8 cellular contexts compared by ENCODE assay signal in genomic region chr2:106582431-106583143, GRCh38.
DNase-seq lines count a peak whose midpoint lies in the region; ATAC-seq and TF ChIP-seq lines count a peak whose summit lies in the region.

No MANE protein-coding gene starts in this region.

- no peak overlapping the region for H3K9ac ChIP-seq in duodenal mucosa (ENCODE audit: low read depth in 1 of 2, low read length in 2 of 2)

- H3K9me3 Mint-ChIP-seq in activated CD4-positive, alpha-beta T cell treated with anti-CD3 and anti-CD28 coated beads, Interleukin-2, amount 10 ng/mL, durations not matched to agents 24 days and 14 days, result no peaks in the 10 kb centered on the region

- H3K36me3 ChIP-seq in duodenal mucosa (ENCODE audit: control insufficient read depth in 1 of 2, insufficient read depth in 2 of 2, low read length in 2 of 2) (no peaks in the 10 kb centered on the region), lower lobe of right lung (no peaks in the 10 kb centered on the region)

- H3K4me3 ChIP-seq in duodenal mucosa (ENCODE audit: low read depth in 1 of 2, low read length in 2 of 2) (peak overlapping the region; percentile 63 to 66), lower lobe of right lung (peak overlapping the region; percentile 34)

- no peaks in the 10 kb centered on the region for H3K36me3 Mint-ChIP-seq in activated CD4-positive, alpha-beta T cell treated with anti-CD3 and anti-CD28 coated beads, Interleukin-2, amount 10 ng/mL, durations not matched to agents 24 days and 14 days (ENCODE audit: low read depth)

- no peak overlapping the region for H3K27ac ChIP-seq in duodenal mucosa (ENCODE audit: low read depth, low read length)
- H3K27ac ChIP-seq in lower lobe of right lung, result no peak overlapping the region

- peaks cover 15% of the 10 kb centered on the region for H3K4me1 Mint-ChIP-seq in activated CD4-positive, alpha-beta T cell treated with anti-CD3 and anti-CD28 coated beads, Interleukin-2, amount 10 ng/mL, durations not matched to agents 24 days and 14 days

- ATAC-seq in GM18907 (IDR thresholded peaks at IDR 0.05; ENCODE audit: unreplicated experiment) (peak; percentile 80), HG03196 (IDR thresholded peaks at IDR 0.05; ENCODE audit: unreplicated experiment) (peak; percentile 72), lower lobe of right lung (peak; percentile 87 to 90)

- intact Hi-C loops in activated CD4-positive, alpha-beta T cell treated with anti-CD3 and anti-CD28 coated beads, Interleukin-2, amount 10 ng/mL, durations not matched to agents 24 days and 14 days (cut with micrococcal nuclease), result loop anchor here (5.0 kb wide), 1 partner anchor 480 kb away; no protein-coding TSS in a partner anchor
- intact Hi-C loops in lower lobe of right lung (cut with DNase I), result no loop called here

- peaks cover 9 to 35% of the 10 kb centered on the region in 2 donors for H3K27me3 ChIP-seq in duodenal mucosa (ENCODE audit: control insufficient read depth in 1 of 2, insufficient read depth in 2 of 2, low read length in 2 of 2)
- peaks cover 32% of the 10 kb centered on the region for H3K27me3 ChIP-seq in lower lobe of right lung (ENCODE audit: low read depth)

- H3K9me3 ChIP-seq in duodenal mucosa (ENCODE audit: control insufficient read depth in 1 of 2, low read length in 2 of 2) (no peaks in the 10 kb centered on the region), lower lobe of right lung (no peaks in the 10 kb centered on the region)

- peak overlapping the region; percentile 1 for H3K27ac Mint-ChIP-seq in activated CD4-positive, alpha-beta T cell treated with anti-CD3 and anti-CD28 coated beads, Interleukin-2, amount 10 ng/mL, durations not matched to agents 24 days and 14 days

- H3K4me1 ChIP-seq in duodenal mucosa (ENCODE audit: control insufficient read depth in 1 of 2, insufficient read depth in 2 of 2, low read length in 2 of 2), result peaks cover 6 to 11% of the 10 kb centered on the region in 2 donors
- peaks cover 8% of the 10 kb centered on the region for H3K4me1 ChIP-seq in lower lobe of right lung

- peak; percentile 94 for DNase-seq in AG20443 (ENCODE audit: low spot score)
- DNase-seq in NCI-H460 (ENCODE audit: extremely low read depth, low read depth), result peak; percentile 87
- DNase-seq in activated CD4-positive, alpha-beta T cell treated with anti-CD3 and anti-CD28 coated beads, Interleukin-2, amount 10 ng/mL, durations not matched to agents 24 days and 14 days, result peak; percentile 87
- peak; percentile 65 for DNase-seq in lower lobe of right lung
- peak; percentile 29 to 34 (median 33) for DNase-seq in stimulated activated CD4-positive, alpha-beta T cell treated with anti-CD3 and anti-CD28 coated beads, TNF-alpha, amount 100 ng/mL, for 48 hours (ENCODE audit: low read depth in 3 of 3)

- peaks cover 46% of the 10 kb centered on the region for H3K27me3 Mint-ChIP-seq in activated CD4-positive, alpha-beta T cell treated with anti-CD3 and anti-CD28 coated beads, Interleukin-2, amount 10 ng/mL, durations not matched to agents 24 days and 14 days

- TF ChIP-seq CTCF in lower lobe of right lung (IDR thresholded peaks at IDR 0.05), result peak; percentile 82

- peak overlapping the region; percentile 90 for H3K4me3 Mint-ChIP-seq in activated CD4-positive, alpha-beta T cell treated with anti-CD3 and anti-CD28 coated beads, Interleukin-2, amount 10 ng/mL, durations not matched to agents 24 days and 14 days

Comparison
In these comparisons a context has a peak if more than half of its experiments do, and no peak if none do; other contexts are left out.
1. DNase-seq: peak in every context shown above with its lines; median percentile 94 in AG20443; 87 in NCI-H460; 87 in activated CD4-positive, alpha-beta T cell treated with anti-CD3 and anti-CD28 coated beads, Interleukin-2, amount 10 ng/mL, durations not matched to agents 24 days and 14 days; 65 in lower lobe of right lung; 33 in stimulated activated CD4-positive, alpha-beta T cell treated with anti-CD3 and anti-CD28 coated beads, TNF-alpha, amount 100 ng/mL, for 48 hours.